In the genomic region with DNA sequence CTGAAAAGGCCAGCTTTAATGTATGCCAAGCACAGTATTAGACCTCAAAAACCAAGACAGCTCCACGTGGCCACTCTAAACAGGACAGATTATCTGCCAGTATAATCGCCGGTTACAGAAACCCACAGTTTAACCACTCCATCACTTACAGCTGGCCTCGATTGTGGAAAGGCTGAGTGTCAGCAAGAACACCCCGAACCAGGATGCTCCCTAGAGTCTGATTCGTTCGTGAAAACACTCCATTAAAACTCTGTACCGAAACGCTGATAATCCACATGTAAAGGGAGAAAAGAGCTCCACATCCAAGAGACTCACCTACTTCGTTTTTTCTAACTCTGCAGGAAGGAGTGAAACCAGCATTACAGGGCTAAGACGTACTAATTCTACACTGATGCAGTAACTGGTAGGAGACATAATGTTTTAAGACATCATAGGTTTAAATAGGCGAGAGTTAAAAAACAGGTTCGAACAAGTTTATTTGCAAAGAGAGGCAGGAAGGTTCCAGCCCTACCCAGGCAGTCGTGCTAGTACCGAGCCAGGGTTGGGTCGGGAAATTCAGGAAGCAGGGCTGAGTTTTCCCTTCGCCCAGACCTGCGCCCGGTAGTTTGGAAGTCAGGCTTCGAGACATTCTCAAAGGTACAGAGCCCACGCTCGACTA, we compare ENCODE assay signal across 8 cellular contexts. TPM values are rescaled to one million over a fixed set of nuclear protein-coding genes. Genes with fewer than 3 reads are reported as not detected.
DNase-seq lines count a peak whose midpoint lies in the region; ATAC-seq and TF ChIP-seq lines count a peak whose summit lies in the region.

No MANE protein-coding gene starts in this region.

- peaks cover 42% of the 10 kb centered on the region for H3K4me1 ChIP-seq in HUES6 (ENCODE audit: control insufficient read depth, insufficient read depth, low read length)
- H3K4me1 ChIP-seq in osteoblast (ENCODE audit: insufficient read depth, low read length): peaks cover 22% of the 10 kb centered on the region

- H3K9ac ChIP-seq in HUES6 (ENCODE audit: low read length): peak overlapping the region; percentile 92

- peak overlapping the region; percentile 74; the same call in 1 of the 2 replicates for H3K27ac ChIP-seq in HUES6 (ENCODE audit: low read depth, low read length)
- peak overlapping the region; percentile 79 for H3K27ac ChIP-seq in osteoblast (ENCODE audit: low read depth, low read length)

- H3K27ac Mint-ChIP-seq in activated T-helper 2 cell treated with anti-CD3 and anti-CD28 coated beads, Interferon-gamma antibody, Interleukin-2, Interleukin-4, amounts not matched to agents 10 μg/mL and 5 μg/mL and 100 μg/mL, durations not matched to agents 14 hours and 24 hours and 36 hours: peak overlapping the region; percentile 89

- intact Hi-C loops in activated T-helper 2 cell treated with anti-CD3 and anti-CD28 coated beads, Interferon-gamma antibody, Interleukin-2, Interleukin-4, amounts not matched to agents 10 μg/mL and 5 μg/mL and 100 μg/mL, durations not matched to agents 14 hours and 24 hours and 36 hours (cut with micrococcal nuclease): loop anchor here (1.0 to 5.0 kb wide), 5 partner anchors 21 to 263 kb away; a partner anchor contains a TSS

- no peaks in the 10 kb centered on the region for H3K27me3 Mint-ChIP-seq in activated T-helper 2 cell treated with anti-CD3 and anti-CD28 coated beads, Interferon-gamma antibody, Interleukin-2, Interleukin-4, amounts not matched to agents 10 μg/mL and 5 μg/mL and 100 μg/mL, durations not matched to agents 14 hours and 24 hours and 36 hours (ENCODE audit: low read depth)

- peak; percentile 37 for DNase-seq in ELR (ENCODE audit: low read depth)
- peak; percentile 44 for DNase-seq in activated T-helper 2 cell treated with anti-CD3 and anti-CD28 coated beads, Interferon-gamma antibody, Interleukin-2, Interleukin-4, amounts not matched to agents 10 μg/mL and 5 μg/mL and 100 μg/mL, durations not matched to agents 14 hours and 24 hours and 36 hours (ENCODE audit: low spot score)
- peak; percentile 6 for DNase-seq in glomerular visceral epithelial cell (ENCODE audit: extremely low spot score)
- peak; percentile 83 for DNase-seq in osteoblast (ENCODE audit: insufficient read length, low spot score, missing footprints)
- no peak for DNase-seq in NCI-H1105 (lab: John Stamatoyannopoulos, UW)
- DNase-seq in NCI-H774 (lab: John Stamatoyannopoulos, UW): no peak

- H3K27me3 ChIP-seq in HUES6 (ENCODE audit: control insufficient read depth, insufficient read depth, low read length) (no peaks in the 10 kb centered on the region), osteoblast (ENCODE audit: insufficient read depth, low read length) (no peaks in the 10 kb centered on the region)

- H3K9me3 ChIP-seq in HUES6 (ENCODE audit: control insufficient read depth, insufficient read depth, low read depth, low read length) (no peaks in the 10 kb centered on the region), osteoblast (ENCODE audit: low read depth, low read length) (no peaks in the 10 kb centered on the region)

- peaks cover 59% of the 10 kb centered on the region for H3K79me2 ChIP-seq in osteoblast (ENCODE audit: insufficient read depth, low read length)

- no peaks in the 10 kb centered on the region for H4K20me1 ChIP-seq in osteoblast (ENCODE audit: insufficient read depth, low read length)

- peaks cover 12% of the 10 kb centered on the region; the same call in 1 of the 2 replicates for H3K36me3 ChIP-seq in HUES6 (ENCODE audit: control insufficient read depth, insufficient read depth, low read length)
- no peaks in the 10 kb centered on the region for H3K36me3 ChIP-seq in osteoblast (ENCODE audit: insufficient read depth, low read length)

- ATAC-seq in HG02981 (IDR thresholded peaks at IDR 0.05; ENCODE audit: unreplicated experiment): no peak

- H3K4me2 ChIP-seq in osteoblast (ENCODE audit: insufficient read depth, low read length): peak overlapping the region; percentile 96

- H3K9me3 Mint-ChIP-seq in activated T-helper 2 cell treated with anti-CD3 and anti-CD28 coated beads, Interferon-gamma antibody, Interleukin-2, Interleukin-4, amounts not matched to agents 10 μg/mL and 5 μg/mL and 100 μg/mL, durations not matched to agents 14 hours and 24 hours and 36 hours: no peaks in the 10 kb centered on the region

- H2AFZ ChIP-seq in osteoblast (ENCODE audit: low read length): peak overlapping the region; percentile 95

- H3K4me3 Mint-ChIP-seq in activated T-helper 2 cell treated with anti-CD3 and anti-CD28 coated beads, Interferon-gamma antibody, Interleukin-2, Interleukin-4, amounts not matched to agents 10 μg/mL and 5 μg/mL and 100 μg/mL, durations not matched to agents 14 hours and 24 hours and 36 hours (ENCODE audit: low read depth): peak overlapping the region; percentile 87

- TF ChIP-seq CTCF in osteoblast (IDR thresholded peaks at IDR 0.05; ENCODE audit: extremely low read depth, low read depth, low read length): no peak

- peaks cover 36% of the 10 kb centered on the region for H3K36me3 Mint-ChIP-seq in activated T-helper 2 cell treated with anti-CD3 and anti-CD28 coated beads, Interferon-gamma antibody, Interleukin-2, Interleukin-4, amounts not matched to agents 10 μg/mL and 5 μg/mL and 100 μg/mL, durations not matched to agents 14 hours and 24 hours and 36 hours (ENCODE audit: low read depth)

- peak overlapping the region; percentile 100 for H3K4me3 ChIP-seq in HUES6 (ENCODE audit: low read depth, low read length)
- H3K4me3 ChIP-seq in osteoblast (ENCODE audit: insufficient read depth, low read length): peak overlapping the region; percentile 92

- H3K4me1 Mint-ChIP-seq in activated T-helper 2 cell treated with anti-CD3 and anti-CD28 coated beads, Interferon-gamma antibody, Interleukin-2, Interleukin-4, amounts not matched to agents 10 μg/mL and 5 μg/mL and 100 μg/mL, durations not matched to agents 14 hours and 24 hours and 36 hours (ENCODE audit: low read depth): peaks cover 48% of the 10 kb centered on the region

RNA-seq across cellular contexts. Expression of a gene that starts 1.0 kb away (rescaled TPM):
- 18.9 and 19.0 TPM in 2 replicates for total RNA-seq in activated T-helper 2 cell treated with anti-CD3 and anti-CD28 coated beads, Interferon-gamma antibody, Interleukin-2, Interleukin-4, amounts not matched to agents 10 μg/mL and 5 μg/mL and 100 μg/mL, durations not matched to agents 14 hours and 24 hours and 36 hours
- total RNA-seq in osteoblast: 94.3 and 96.3 TPM in 2 replicates

Comparison
In these comparisons a context has a peak if more than half of its experiments do, and no peak if none do; other contexts are left out.
1. DNase-seq: peak in ELR (single experiment), activated T-helper 2 cell treated with anti-CD3 and anti-CD28 coated beads, Interferon-gamma antibody, Interleukin-2, Interleukin-4, amounts not matched to agents 10 μg/mL and 5 μg/mL and 100 μg/mL, durations not matched to agents 14 hours and 24 hours and 36 hours (single experiment), glomerular visceral epithelial cell (single experiment) and osteoblast (single experiment); none in NCI-H1105 (single experiment) and NCI-H774 (single experiment).